In the genomic region with DNA sequence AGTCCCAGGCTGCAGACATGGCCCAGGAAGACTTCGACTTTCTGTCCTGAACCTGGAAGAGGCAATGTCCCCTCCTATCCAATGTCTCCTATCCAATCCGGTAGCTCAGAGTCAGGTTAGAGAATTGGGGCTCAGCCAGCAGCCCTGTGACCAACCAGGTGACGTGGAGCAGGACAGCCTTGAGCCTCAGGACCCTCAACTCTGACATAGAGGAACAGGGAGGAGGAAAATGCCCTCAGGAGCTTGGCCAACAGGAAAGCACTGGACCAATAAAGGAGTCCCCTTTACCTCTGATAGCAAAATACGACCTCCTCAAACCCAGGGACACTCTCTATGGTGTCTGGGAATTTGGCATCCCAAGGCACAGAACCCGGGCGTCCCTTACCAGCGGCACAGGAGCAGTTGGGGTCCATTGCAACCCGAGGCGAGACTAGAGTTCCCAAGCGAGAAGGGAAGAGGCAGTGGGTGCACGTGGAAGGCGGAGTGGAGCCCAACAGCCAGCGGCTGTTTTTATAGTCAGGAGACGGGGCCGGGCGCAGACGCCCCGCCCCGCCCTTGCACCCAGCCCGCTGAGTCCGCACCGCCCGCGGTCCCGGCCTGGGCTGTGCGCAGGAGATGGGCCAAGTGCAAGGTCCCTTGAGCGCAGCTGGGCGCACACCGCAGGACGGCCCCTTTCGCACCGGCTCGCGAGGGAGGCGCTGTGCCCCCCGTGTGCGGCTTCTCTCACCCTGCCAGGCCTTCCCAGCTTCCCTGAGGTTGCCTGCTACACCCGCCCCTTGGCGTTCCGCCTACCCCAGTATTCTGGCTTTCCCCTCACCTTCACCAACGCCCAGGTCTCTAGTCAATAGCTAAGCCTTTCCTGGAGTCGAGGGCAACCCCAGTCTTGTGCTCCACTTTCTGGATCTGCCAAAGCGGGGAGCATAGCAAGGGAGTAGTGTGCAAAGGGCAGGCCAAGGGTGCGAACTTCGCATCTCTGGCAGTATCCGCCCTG, we compare ENCODE assay signal across 1 cellular context.
TF ChIP-seq lines count a peak whose summit lies in the region.

MT1G (minus strand) TSS at position 485 of the 991 bp plus-strand sequence; CDS start at position 413, 72 bp downstream.

TF ChIP-seq in GM12878, 131 proteins besides CTCF, POLR2A, EP300 and RAD21 (continued from another document):
- no peak for TF ChIP-seq USF1 (IDR thresholded peaks at IDR 0.05; ENCODE audit: borderline replicate concordance, extremely low read length, insufficient read depth, low read depth, low read length)
- no peak for TF ChIP-seq TCF3 (IDR thresholded peaks at IDR 0.05; ENCODE audit: borderline replicate concordance, insufficient read depth, low read depth, low read length)
- TF ChIP-seq ETV6 (conservative IDR thresholded peaks at IDR 0.05 in 1 of 2, IDR thresholded peaks at IDR 0.05 in 1 of 2; ENCODE audit: borderline replicate concordance in 1 of 2, low read depth in 1 of 2): no peak
- TF ChIP-seq SMARCA5 (IDR thresholded peaks at IDR 0.05): no peak
- TF ChIP-seq HDGF (IDR thresholded peaks at IDR 0.05): no peak
- TF ChIP-seq, protein P1, sequence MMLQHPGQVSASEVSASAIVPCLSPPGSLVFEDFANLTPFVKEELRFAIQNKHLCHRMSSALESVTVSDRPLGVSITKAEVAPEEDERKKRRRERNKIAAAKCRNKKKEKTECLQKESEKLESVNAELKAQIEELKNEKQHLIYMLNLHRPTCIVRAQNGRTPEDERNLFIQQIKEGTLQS (IDR thresholded peaks at IDR 0.05; ENCODE audit: borderline replicate concordance, extremely low read depth, low read depth, low read length): no peak
- TF ChIP-seq JUND (IDR thresholded peaks at IDR 0.05; ENCODE audit: low read depth, low read length): no peak
- TF ChIP-seq GABPA (IDR thresholded peaks at IDR 0.05; ENCODE audit: low read depth): no peak
- no peak for TF ChIP-seq E4F1 (IDR thresholded peaks at IDR 0.05; ENCODE audit: borderline replicate concordance, partially characterized antibody)
- TF ChIP-seq MTA2 (IDR thresholded peaks at IDR 0.05; ENCODE audit: low read depth): no peak
- TF ChIP-seq CEBPB (IDR thresholded peaks at IDR 0.05; ENCODE audit: borderline replicate concordance in 1 of 2, low read depth in 2 of 2, low read length in 2 of 2): no peak
- TF ChIP-seq MYC (IDR thresholded peaks at IDR 0.05; ENCODE audit: insufficient read depth, insufficient read length, insufficient replicate concordance, low read length, severe bottlenecking): no peak
